ENCODE assay signal across 21 cellular contexts in genomic region chr5:156019786-156020185, GRCh38.
"Had no signal": no experiment of that assay in that cellular context is flagged by ENCODE, and none has a peak within 500 bp of the region (broad histone marks: within the 10 kb centered on the region; RNA-seq: fewer than 3 reads in every experiment).

No MANE protein-coding gene starts in this region.

- FAIRE-seq: HepG2, RCC 7860 had no signal

- H3K36me3 ChIP-seq: MG63 had no signal

- ATAC-seq: HepG2, SK-N-SH treated with all-trans-retinoic acid at 6 μM for 48 hours had no signal

- H3K27me3 ChIP-seq: MG63 had no signal

- H3K4me3 ChIP-seq: MG63 had no signal

- H3K9me3 ChIP-seq: MG63 had no signal

- DNase-seq: IMR-90, Karpas-422, KG1, MG63, NCI-H1092, NCI-H1105 treated with DMSO at 0.1 percent for 48 hours, NCI-H1417 treated with DMSO at 0.1 percent for 48 hours, NCI-H146, NCI-H1694 treated with DMSO at 0.1 percent for 48 hours, NCI-H1930, NCI-H2081, NCI-H2107, NCI-H2227 treated with DMSO at 0.1 percent for 48 hours, NCI-H524, NCI-H69, NCI-H774, RPMI8226, SHP77 had no signal
